Comparison of ENCODE assay signal across 25 cellular contexts in the genomic region with DNA sequence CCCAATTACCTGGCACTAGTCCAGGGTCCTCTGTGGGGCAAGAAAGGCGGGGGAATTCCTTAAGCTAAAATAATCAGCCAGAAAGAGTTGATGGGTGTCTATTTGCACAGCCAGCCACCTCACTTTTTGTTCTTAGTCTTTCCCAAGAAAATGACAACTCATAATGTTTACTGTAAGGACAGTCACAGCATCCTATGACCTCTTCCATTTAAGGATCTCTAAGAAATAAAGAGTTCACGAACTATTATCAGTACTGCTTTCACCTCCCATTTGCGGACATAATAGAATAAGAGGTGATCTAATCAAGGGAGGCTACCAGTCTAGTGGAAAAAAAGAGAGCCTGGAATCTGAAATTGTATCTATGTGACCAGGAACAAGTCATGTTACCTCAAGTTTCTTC.
"Had no signal": no experiment of that assay in that cellular context is flagged by ENCODE, and none has a peak within 500 bp of the region (broad histone marks: within the 10 kb centered on the region; RNA-seq: fewer than 3 reads in every experiment).

No MANE protein-coding gene starts in this region.

- H3K27ac Mint-ChIP-seq: activated B cell treated with CpG ODN at 0.5 μM for 24 hours; activated CD4-positive, alpha-beta memory T cell treated with anti-CD3 and anti-CD28 coated beads for 36 hours; activated CD4-positive, alpha-beta T cell treated with anti-CD3 and anti-CD28 coated beads, Interleukin-2, amount 10 ng/mL, durations not matched to agents 7 days and 5 days; activated naive CD4-positive, alpha-beta T cell treated with anti-CD3 and anti-CD28 coated beads, Interleukin-2, amount 50 U/mL, for 72 hours; activated naive CD8-positive, alpha-beta T cell treated with anti-CD3 and anti-CD28 coated beads, Interleukin-2, amount 50 U/mL, for 24 hours had no signal

- DNase-seq: activated B cell treated with CpG ODN at 0.5 μM for 24 hours; activated CD4-positive, alpha-beta memory T cell treated with anti-CD3 and anti-CD28 coated beads for 36 hours; activated CD4-positive, alpha-beta T cell treated with anti-CD3 and anti-CD28 coated beads, Interleukin-2, amount 10 ng/mL, durations not matched to agents 7 days and 5 days; activated CD8-positive, alpha-beta memory T cell treated with anti-CD3 and anti-CD28 coated beads for 24 hours; activated effector memory CD4-positive, alpha-beta T cell treated with anti-CD3 and anti-CD28 coated beads, Interleukin-2, amount 50 U/mL, for 16 hours; activated naive CD4-positive, alpha-beta T cell treated with Interleukin-2 at 50 U/mL for 16 hours; activated naive CD8-positive, alpha-beta T cell treated with anti-CD3 and anti-CD28 coated beads, Interleukin-2, amount 50 U/mL, for 24 hours; activated T-cell treated with anti-CD3 and anti-CD28 coated beads, Interleukin-2, amount 50 U/mL, for 4 hours; amniotic stem cell; Karpas-422; NCI-H1417; NCI-H1930; NCI-H2171 treated with DMSO at 0.1 percent for 48 hours; NCI-H226; NCI-H526 treated with DMSO at 0.1 percent for 48 hours; NCI-H82; NK-92 treated with Interleukin-12 subunit alpha and Interleukin-12 subunit beta, amount 100 ng/mL, for 24 hours; OCI-M1; Peyer's patch; SHP77 treated with DMSO at 0.1 percent for 48 hours; SW 1271 had no signal

- H3K27ac ChIP-seq: ascending aorta, Peyer's patch had no signal

- H3K4me1 ChIP-seq: Peyer's patch had no signal

- H3K4me1 Mint-ChIP-seq: activated B cell treated with CpG ODN at 0.5 μM for 24 hours; central memory CD8-positive, alpha-beta T cell had no signal

- H3K9me3 Mint-ChIP-seq: activated B cell treated with CpG ODN at 0.5 μM for 24 hours; activated CD4-positive, alpha-beta memory T cell treated with anti-CD3 and anti-CD28 coated beads for 36 hours; activated CD4-positive, alpha-beta T cell treated with anti-CD3 and anti-CD28 coated beads, Interleukin-2, amount 10 ng/mL, durations not matched to agents 7 days and 5 days; activated naive CD4-positive, alpha-beta T cell treated with anti-CD3 and anti-CD28 coated beads, Interleukin-2, amount 50 U/mL, for 72 hours; activated naive CD8-positive, alpha-beta T cell treated with anti-CD3 and anti-CD28 coated beads, Interleukin-2, amount 50 U/mL, for 24 hours; activated T-cell treated with anti-CD3 and anti-CD28 coated beads, Interleukin-2, amount 50 U/mL, for 4 hours; brain; central memory CD8-positive, alpha-beta T cell had no signal

- H3K36me3 ChIP-seq: ascending aorta, Peyer's patch had no signal

- H3K4me3 Mint-ChIP-seq: activated B cell treated with CpG ODN at 0.5 μM for 24 hours; activated CD4-positive, alpha-beta memory T cell treated with anti-CD3 and anti-CD28 coated beads for 36 hours; activated CD4-positive, alpha-beta T cell treated with anti-CD3 and anti-CD28 coated beads, Interleukin-2, amount 10 ng/mL, durations not matched to agents 7 days and 5 days; activated naive CD8-positive, alpha-beta T cell treated with anti-CD3 and anti-CD28 coated beads, Interleukin-2, amount 50 U/mL, for 24 hours; activated T-cell treated with anti-CD3 and anti-CD28 coated beads, Interleukin-2, amount 50 U/mL, for 4 hours; brain; central memory CD8-positive, alpha-beta T cell had no signal

- ATAC-seq: activated naive CD4-positive, alpha-beta T cell treated with anti-CD3 and anti-CD28 coated beads, Interleukin-2, amount 50 U/mL, for 72 hours; activated naive CD8-positive, alpha-beta T cell treated with anti-CD3 and anti-CD28 coated beads, Interleukin-2, amount 50 U/mL, for 24 hours; activated T-cell treated with anti-CD3 and anti-CD28 coated beads, Interleukin-2, amount 50 U/mL, for 4 hours had no signal

- H3K4me3 ChIP-seq: ascending aorta, Peyer's patch had no signal

- H3K27me3 ChIP-seq: ascending aorta, Peyer's patch had no signal

- H3K9me3 ChIP-seq: ascending aorta, Peyer's patch had no signal

- H3K27me3 Mint-ChIP-seq: activated B cell treated with CpG ODN at 0.5 μM for 24 hours; activated CD4-positive, alpha-beta memory T cell treated with anti-CD3 and anti-CD28 coated beads for 36 hours; activated naive CD8-positive, alpha-beta T cell treated with anti-CD3 and anti-CD28 coated beads, Interleukin-2, amount 50 U/mL, for 24 hours; brain; central memory CD8-positive, alpha-beta T cell had no signal
